ENCODE assay signal across 16 cellular contexts in the genomic region with DNA sequence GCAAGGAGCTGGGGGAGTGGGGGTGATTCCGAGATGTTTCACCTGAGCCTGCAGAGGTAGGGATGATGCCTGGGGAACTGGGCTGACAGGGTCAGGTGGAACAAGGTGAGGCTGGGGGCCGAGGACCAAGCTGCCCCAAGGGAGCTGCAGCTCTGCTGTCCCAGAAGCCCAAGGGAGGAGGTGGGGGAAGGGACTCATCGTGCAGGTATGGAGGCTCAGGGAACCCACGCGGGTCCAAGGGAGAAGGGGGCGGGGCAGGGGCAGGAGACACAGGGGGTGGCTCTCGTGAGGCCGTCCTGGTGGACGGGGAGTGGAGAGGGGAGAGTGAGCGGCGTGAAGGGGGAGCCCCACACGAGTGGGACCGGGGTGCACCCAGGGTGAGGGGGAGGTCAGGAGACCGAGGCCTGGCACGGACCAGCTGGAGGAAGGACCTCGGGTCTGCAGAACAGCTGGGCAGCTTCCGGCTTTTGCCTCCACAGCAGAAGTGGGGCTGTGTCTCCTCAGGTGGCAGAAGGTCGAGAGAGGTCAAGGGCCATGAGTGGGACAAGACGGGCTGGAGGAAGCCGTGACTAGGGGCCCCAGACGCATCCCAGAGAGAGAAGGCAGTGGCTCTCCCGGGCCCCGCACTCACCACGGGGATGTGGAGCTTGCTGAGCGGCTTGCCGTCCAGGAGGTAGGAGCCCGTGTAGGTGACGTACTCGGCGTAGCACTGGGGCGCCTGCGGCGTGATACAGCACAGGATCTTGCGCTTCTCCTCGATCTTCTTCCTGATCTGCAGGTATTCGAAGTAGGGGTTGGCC.
DNase-seq lines count a peak whose midpoint lies in the region; ATAC-seq and TF ChIP-seq lines count a peak whose summit lies in the region.
"Had no signal": no experiment of that assay in that cellular context is flagged by ENCODE, and none has a peak within 500 bp of the region (broad histone marks: within the 10 kb centered on the region; RNA-seq: fewer than 3 reads in every experiment).

No MANE protein-coding gene starts in this region.

- ATAC-seq in Right ventricle myocardium inferior (peak; percentile 3), GM23338 (no peak)

- H3F3A ChIP-seq in GM23338 (replicated peaks; ENCODE audit: low read depth) = 0 out of 2 replicates have a peak, but pooled peaks cover 15% of the 10 kb centered on the region
- H3F3A ChIP-seq in GM23248 (ENCODE audit: insufficient read depth) = no peaks in the 10 kb centered on the region

- no peaks in the 10 kb centered on the region for H3K27me3 ChIP-seq in right atrium auricular region
- H3K27me3 ChIP-seq in GM23338 (ENCODE audit: insufficient read depth) = no peaks in the 10 kb centered on the region
- no peaks in the 10 kb centered on the region for H3K27me3 ChIP-seq in GM23248 (replicated peaks; ENCODE audit: insufficient read depth)

- no peak overlapping the region for H3K4me3 Mint-ChIP-seq in GM23338
- H3K4me3 Mint-ChIP-seq in activated T-helper 1 cell treated with anti-CD3 and anti-CD28 coated beads, Interleukin-12 subunit alpha, Interleukin-12 subunit beta, Interleukin-2, Interleukin-4 antibody, amounts not matched to agents 30 ng/mL and 10 ng/mL and 1 ng/mL, durations not matched to agents 14 hours and 24 hours and 36 hours = no peak overlapping the region
- H3K4me3 Mint-ChIP-seq in osteocyte (ENCODE audit: unreplicated experiment) = peak overlapping the region; percentile 35
- H3K4me3 Mint-ChIP-seq: CD14-positive monocyte, H9 had no signal

- H3K27ac Mint-ChIP-seq in GM23338 (peak overlapping the region; percentile 83; the same call in 1 of the 2 replicates), osteocyte (ENCODE audit: unreplicated experiment) (no peak overlapping the region)
- peak overlapping the region; percentile 12 for H3K27ac Mint-ChIP-seq in activated T-helper 1 cell treated with anti-CD3 and anti-CD28 coated beads, Interleukin-12 subunit alpha, Interleukin-12 subunit beta, Interleukin-2, Interleukin-4 antibody, amounts not matched to agents 30 ng/mL and 10 ng/mL and 1 ng/mL, durations not matched to agents 14 hours and 24 hours and 36 hours

- TF ChIP-seq CTCF in right atrium auricular region (IDR thresholded peaks at IDR 0.05) = no peak
- no peak for TF ChIP-seq CTCF in GM23338 (conservative IDR thresholded peaks at IDR 0.05; ENCODE audit: low read depth in 2 of 2)
- no peak for TF ChIP-seq CTCF in osteocyte (IDR thresholded peaks at IDR 0.05)

- H3K27ac ChIP-seq in right atrium auricular region (no peak overlapping the region), GM23338 (ENCODE audit: low read depth) (no peak overlapping the region), GM23248 (no peak overlapping the region)

- H3K9me3 ChIP-seq in right atrium auricular region = no peaks in the 10 kb centered on the region
- H3K9me3 ChIP-seq in GM23248 (ENCODE audit: low read depth) = no peaks in the 10 kb centered on the region

- H3K4me3 ChIP-seq in right atrium auricular region = no peak overlapping the region
- H3K4me3 ChIP-seq in GM23338 = no peak overlapping the region
- no peak overlapping the region for H3K4me3 ChIP-seq in GM23248

- no peaks in the 10 kb centered on the region for H3K9me2 ChIP-seq in GM23338 (ENCODE audit: insufficient read depth)
- H3K9me2 ChIP-seq in GM23248 (ENCODE audit: insufficient read depth) = no peaks in the 10 kb centered on the region

- in situ Hi-C loops in GM23248 (cut with MboI) = no loop called here

- H3K79me2 ChIP-seq in GM23338 (replicated peaks; ENCODE audit: insufficient read depth) (0 out of 2 replicates have a peak, but pooled peaks cover 5% of the 10 kb centered on the region), GM23248 (ENCODE audit: insufficient read depth) (peaks cover 50% of the 10 kb centered on the region)

- H4K20me1 ChIP-seq in GM23338 (replicated peaks; ENCODE audit: insufficient read depth) (peaks cover 9% of the 10 kb centered on the region), GM23248 (ENCODE audit: insufficient read depth) (no peaks in the 10 kb centered on the region)

- H2AFZ ChIP-seq in GM23338 (no peak overlapping the region), GM23248 (no peak overlapping the region)

- no peak overlapping the region for H3K9ac ChIP-seq in GM23248

- H3K36me3 Mint-ChIP-seq in GM23338 (ENCODE audit: low read depth) (peaks cover 37% of the 10 kb centered on the region), osteocyte (ENCODE audit: unreplicated experiment) (peaks cover 16% of the 10 kb centered on the region)
- H3K36me3 Mint-ChIP-seq in activated T-helper 1 cell treated with anti-CD3 and anti-CD28 coated beads, Interleukin-12 subunit alpha, Interleukin-12 subunit beta, Interleukin-2, Interleukin-4 antibody, amounts not matched to agents 30 ng/mL and 10 ng/mL and 1 ng/mL, durations not matched to agents 14 hours and 24 hours and 36 hours (ENCODE audit: low read depth) = peaks cover 18% of the 10 kb centered on the region

- no peak overlapping the region for H3K4me2 ChIP-seq in GM23338
- no peak overlapping the region for H3K4me2 ChIP-seq in GM23248 (ENCODE audit: unreplicated experiment)

- H3K9me3 Mint-ChIP-seq in GM23338 = no peaks in the 10 kb centered on the region
- H3K9me3 Mint-ChIP-seq in activated T-helper 1 cell treated with anti-CD3 and anti-CD28 coated beads, Interleukin-12 subunit alpha, Interleukin-12 subunit beta, Interleukin-2, Interleukin-4 antibody, amounts not matched to agents 30 ng/mL and 10 ng/mL and 1 ng/mL, durations not matched to agents 14 hours and 24 hours and 36 hours = no peaks in the 10 kb centered on the region
- H3K9me3 Mint-ChIP-seq in osteocyte (ENCODE audit: unreplicated experiment) = no peaks in the 10 kb centered on the region
- H3K9me3 Mint-ChIP-seq: CD14-positive monocyte, H9 had no signal

- intact Hi-C loops in Right ventricle myocardium inferior (cut with DNase I) = no loop called here
- intact Hi-C loops in activated T-helper 1 cell treated with anti-CD3 and anti-CD28 coated beads, Interleukin-12 subunit alpha, Interleukin-12 subunit beta, Interleukin-2, Interleukin-4 antibody, amounts not matched to agents 30 ng/mL and 10 ng/mL and 1 ng/mL, durations not matched to agents 14 hours and 24 hours and 36 hours (cut with micrococcal nuclease) = no loop called here

- no peaks in the 10 kb centered on the region; the same call in 2 of the 3 replicates for H3K4me1 Mint-ChIP-seq in GM23338
- H3K4me1 Mint-ChIP-seq in activated T-helper 1 cell treated with anti-CD3 and anti-CD28 coated beads, Interleukin-12 subunit alpha, Interleukin-12 subunit beta, Interleukin-2, Interleukin-4 antibody, amounts not matched to agents 30 ng/mL and 10 ng/mL and 1 ng/mL, durations not matched to agents 14 hours and 24 hours and 36 hours (ENCODE audit: low read depth) = no peaks in the 10 kb centered on the region
- peaks cover 2% of the 10 kb centered on the region for H3K4me1 Mint-ChIP-seq in osteocyte (ENCODE audit: unreplicated experiment)
- H3K4me1 Mint-ChIP-seq: CD14-positive monocyte, H9 had no signal

- H3K4me1 ChIP-seq in right atrium auricular region (no peaks in the 10 kb centered on the region), GM23338 (ENCODE audit: insufficient read depth) (no peaks in the 10 kb centered on the region), GM23248 (ENCODE audit: insufficient read depth) (no peaks in the 10 kb centered on the region)

- H3K36me3 ChIP-seq in right atrium auricular region = peaks cover 79% of the 10 kb centered on the region
- H3K36me3 ChIP-seq in GM23338 (ENCODE audit: insufficient read depth) = peaks cover 8% of the 10 kb centered on the region; the same call in 1 of the 2 replicates
- peaks cover 19% of the 10 kb centered on the region for H3K36me3 ChIP-seq in GM23248 (ENCODE audit: low read depth)

- peaks cover 14% of the 10 kb centered on the region for H3K27me3 Mint-ChIP-seq in GM23338 (ENCODE audit: insufficient read depth, low read depth, poor library complexity)
- H3K27me3 Mint-ChIP-seq in activated T-helper 1 cell treated with anti-CD3 and anti-CD28 coated beads, Interleukin-12 subunit alpha, Interleukin-12 subunit beta, Interleukin-2, Interleukin-4 antibody, amounts not matched to agents 30 ng/mL and 10 ng/mL and 1 ng/mL, durations not matched to agents 14 hours and 24 hours and 36 hours (ENCODE audit: insufficient read depth) = no peaks in the 10 kb centered on the region
- H3K27me3 Mint-ChIP-seq in osteocyte (ENCODE audit: unreplicated experiment) = no peaks in the 10 kb centered on the region

- 92 to 93% methylated on average over 26 to 36 of the region's 36 CpGs for WGBS in GM23248 (ENCODE audit: low coverage in 1 of 2, low lambda C conversion rate in 2 of 2, missing lambda C conversion rate in 2 of 2), 2 experiments

- DNase-seq in Right ventricle myocardium inferior (ENCODE audit: missing footprints) (peak; percentile 56), right atrium auricular region (ENCODE audit: low spot score) (no peak), GM23338 (ENCODE audit: low spot score) (no peak), osteocyte (ENCODE audit: extremely low spot score, unreplicated experiment) (no peak), GM23248 (no peak), NCI-H128 (lab: John Stamatoyannopoulos, UW; ENCODE audit: unreplicated experiment) (no peak), NCI-H1105 (lab: John Stamatoyannopoulos, UW) (no peak)
- no peak for DNase-seq in activated T-helper 1 cell treated with anti-CD3 and anti-CD28 coated beads, Interleukin-12 subunit alpha, Interleukin-12 subunit beta, Interleukin-2, Interleukin-4 antibody, amounts not matched to agents 30 ng/mL and 10 ng/mL and 1 ng/mL, durations not matched to agents 14 hours and 24 hours and 36 hours (ENCODE audit: low spot score)
- DNase-seq: H9, NCI-H1417 treated with DMSO at 0.1 percent for 48 hours, NCI-H1930, NCI-H2171, NCI-H510A, NCI-H774, SHP77 treated with DMSO at 0.1 percent for 48 hours had no signal

TF ChIP-seq in GM23338, 12 proteins besides CTCF, POLR2A, EP300 and RAD21 (continues in another document):
- no peak for TF ChIP-seq EZH2 (IDR thresholded peaks at IDR 0.05; ENCODE audit: low read depth, unreplicated experiment)
- TF ChIP-seq EZH2phosphoT487 (IDR thresholded peaks at IDR 0.05; ENCODE audit: unreplicated experiment) = no peak
- no peak for TF ChIP-seq JUNB (IDR thresholded peaks at IDR 0.05; ENCODE audit: unreplicated experiment)
- TF ChIP-seq STAT1 (IDR thresholded peaks at IDR 0.05; ENCODE audit: unreplicated experiment) = no peak
